8 cellular contexts compared by ENCODE assay signal in the genomic region with DNA sequence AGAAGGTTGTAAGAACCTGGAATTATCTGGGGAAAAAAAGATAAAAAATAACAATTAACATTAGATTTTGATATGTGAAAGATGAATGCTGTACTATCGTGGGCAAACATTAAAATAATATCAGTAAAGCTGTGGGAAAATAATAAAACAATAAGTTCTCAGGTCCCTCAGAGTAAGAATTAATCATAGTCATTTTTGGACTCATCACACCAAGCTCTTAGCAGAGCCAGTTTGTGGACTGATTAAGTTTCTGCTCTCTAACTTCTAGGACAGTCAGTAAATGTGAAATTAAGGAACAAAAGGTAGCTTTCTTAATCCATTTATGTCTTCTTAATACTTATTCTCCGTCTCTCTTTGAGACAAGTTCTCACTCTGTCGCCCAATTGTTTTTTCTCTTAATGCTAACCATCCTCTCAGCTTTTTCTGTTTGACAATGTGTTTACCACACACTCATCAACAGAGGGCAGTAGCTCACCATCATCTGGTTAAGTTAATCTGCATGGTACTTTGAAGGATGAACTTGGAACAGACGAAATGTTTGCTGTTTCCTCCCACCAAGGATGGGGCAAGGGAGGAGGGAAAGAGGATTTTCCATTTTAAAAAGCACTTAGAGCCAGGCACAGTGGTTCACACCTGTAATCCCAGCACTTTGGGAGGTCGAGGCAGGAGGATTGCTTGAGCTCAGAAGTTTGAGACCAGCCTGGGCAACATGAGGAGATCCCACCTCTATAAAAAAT. TPM values are rescaled to one million over a fixed set of nuclear protein-coding genes. Genes with fewer than 3 reads are reported as not detected.
DNase-seq lines count a peak whose midpoint lies in the region; ATAC-seq and TF ChIP-seq lines count a peak whose summit lies in the region.

No MANE protein-coding gene starts in this region.

- peak; percentile 59 for ATAC-seq in HG03521 (IDR thresholded peaks at IDR 0.05; ENCODE audit: unreplicated experiment)

- H3K9me3 Mint-ChIP-seq in neural crest cell: peaks cover 1% of the 10 kb centered on the region

- no peaks in the 10 kb centered on the region for H3K36me3 Mint-ChIP-seq in neural crest cell (ENCODE audit: low read depth)

- H3K4me3 Mint-ChIP-seq in neural crest cell: peak overlapping the region; percentile 15

- in situ Hi-C loops in G401 (cut with HindIII; ENCODE audit: low sequenced_read_pairs): no loop called here

- H3K27me3 Mint-ChIP-seq in neural crest cell (ENCODE audit: low read depth): peaks cover 55% of the 10 kb centered on the region

- TF ChIP-seq CTCF in GM20000 (IDR thresholded peaks at IDR 0.05; ENCODE audit: extremely low read depth, missing control alignments): peak; percentile 65
- peak; percentile 88 for TF ChIP-seq CTCF in fibroblast of pulmonary artery (IDR thresholded peaks at IDR 0.05; ENCODE audit: low read length, missing control alignments)
- peak; percentile 87 for TF ChIP-seq CTCF in neural crest cell (conservative IDR thresholded peaks at IDR 0.05)

- no peak overlapping the region for H3K27ac Mint-ChIP-seq in neural crest cell (ENCODE audit: unreplicated experiment)

- DNase-seq in G401 (ENCODE audit: low spot score) (peak; percentile 83), GM20000 (ENCODE audit: low spot score) (peak; percentile 78), NCI-H748 (lab: John Stamatoyannopoulos, UW; ENCODE audit: unreplicated experiment) (peak; percentile 80), fibroblast of pulmonary artery (ENCODE audit: low read depth) (peak; percentile 92), neural crest cell (ENCODE audit: low read depth, low spot score) (peak; percentile 36), ecto neural progenitor cell (ENCODE audit: low spot score) (no peak)
- peak; percentile 24 for DNase-seq in activated CD8-positive, alpha-beta memory T cell treated with anti-CD3 and anti-CD28 coated beads, Interleukin-2, amount 50 U/mL, for 1 hour (ENCODE audit: extremely low read depth)

- no peak overlapping the region for H3K4me3 ChIP-seq in fibroblast of pulmonary artery (replicated peaks; ENCODE audit: low read depth, low read length)

- H3K4me1 Mint-ChIP-seq in neural crest cell: peaks cover 12% of the 10 kb centered on the region

RNA-seq across cellular contexts. Expression of a gene that starts 5.3 kb away (rescaled TPM):
- total RNA-seq in G401 (2014; rRNA removed; shearing (Covaris generic)): 43.1 and 56.8 TPM in 2 replicates
- 33.7 and 33.9 TPM in 2 replicates for total RNA-seq in neural crest cell
